ENCODE assay signal across 8 cellular contexts in the genomic region with DNA sequence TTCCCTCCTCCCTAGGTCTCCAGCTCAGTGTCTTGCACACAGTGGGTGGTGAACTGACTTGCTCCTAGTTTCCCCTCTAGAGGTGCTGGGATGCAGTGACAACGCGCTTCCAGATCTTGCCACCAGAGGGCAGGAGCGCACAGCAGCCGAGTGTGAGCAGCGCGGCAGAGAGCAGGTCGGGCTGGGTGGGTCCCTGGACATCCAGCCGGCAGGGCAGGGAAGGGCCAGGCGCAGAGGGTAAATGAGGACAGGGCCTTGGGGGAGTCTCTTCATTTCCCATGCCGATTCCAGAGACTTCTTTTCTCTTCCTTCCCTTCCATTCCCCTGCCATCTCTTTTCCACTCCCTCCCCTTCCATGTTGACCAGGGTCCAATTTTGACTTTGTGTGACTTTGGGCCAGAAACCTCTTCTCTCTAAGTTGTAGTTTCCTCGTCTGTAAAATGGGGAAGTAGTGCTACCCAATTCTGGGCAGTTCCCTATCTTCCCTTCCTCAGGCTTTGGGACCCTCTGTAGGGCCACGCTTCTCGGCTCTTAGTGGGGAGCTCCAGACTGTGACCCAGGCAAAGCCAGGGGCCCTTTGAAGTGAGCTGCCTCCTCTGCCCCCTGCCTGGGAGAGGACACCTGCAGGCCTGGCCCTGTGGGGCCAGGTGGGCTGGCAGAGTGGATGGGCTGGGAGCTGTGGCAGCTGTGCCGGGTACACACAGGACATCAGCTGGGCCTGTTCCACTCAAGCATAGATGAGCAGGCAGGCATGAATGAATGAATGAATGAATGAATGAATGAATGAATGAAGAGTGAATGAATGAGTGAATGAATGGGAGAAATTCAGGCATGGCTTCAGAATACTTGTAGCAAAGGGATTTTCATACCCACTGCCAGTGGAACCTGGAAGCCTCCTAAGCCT. TPM values are rescaled to one million over a fixed set of nuclear protein-coding genes. Genes with fewer than 3 reads are reported as not detected.
DNase-seq lines count a peak whose midpoint lies in the region; ATAC-seq and TF ChIP-seq lines count a peak whose summit lies in the region.

No MANE protein-coding gene starts in this region.

- no peaks in the 10 kb centered on the region for H3K9me3 Mint-ChIP-seq in activated CD4-positive, alpha-beta T cell treated with anti-CD3 and anti-CD28 coated beads, Interleukin-2, amount 10 ng/mL, durations not matched to agents 24 days and 14 days

- peaks cover 31% of the 10 kb centered on the region for H3K4me1 Mint-ChIP-seq in activated CD4-positive, alpha-beta T cell treated with anti-CD3 and anti-CD28 coated beads, Interleukin-2, amount 10 ng/mL, durations not matched to agents 24 days and 14 days

- peak overlapping the region; percentile 65 for H3K4me3 Mint-ChIP-seq in activated CD4-positive, alpha-beta T cell treated with anti-CD3 and anti-CD28 coated beads, Interleukin-2, amount 10 ng/mL, durations not matched to agents 24 days and 14 days

- no peak for TF ChIP-seq POLR2A in right lobe of liver (IDR thresholded peaks at IDR 0.05)

- peaks cover 6% of the 10 kb centered on the region for H3K27me3 Mint-ChIP-seq in activated CD4-positive, alpha-beta T cell treated with anti-CD3 and anti-CD28 coated beads, Interleukin-2, amount 10 ng/mL, durations not matched to agents 24 days and 14 days

- DNase-seq in Ammon's horn (ENCODE audit: low spot score), result peak; percentile 88
- peak; percentile 20 for DNase-seq in NCI-H510A (lab: John Stamatoyannopoulos, UW)
- DNase-seq in activated CD4-positive, alpha-beta T cell treated with anti-CD3 and anti-CD28 coated beads, Interleukin-2, amount 10 ng/mL, durations not matched to agents 24 days and 14 days, result peak; percentile 97
- DNase-seq in dedifferentiated amniotic fluid mesenchymal stem cell (ENCODE audit: extremely low spot score), result peak; percentile 76
- DNase-seq in right lobe of liver, result peak; percentile 82 to 85 (median 82)
- DNase-seq in stimulated activated CD4-positive, alpha-beta T cell treated with anti-CD3 and anti-CD28 coated beads, TNF-alpha, amount 100 ng/mL, for 1 hour (ENCODE audit: low read depth in 3 of 3, low spot score in 1 of 3), result peak; percentile 47 to 85 (median 73)

- no peaks in the 10 kb centered on the region for H3K9me3 ChIP-seq in right lobe of liver

- H3K27me3 ChIP-seq in right lobe of liver, result no peaks in the 10 kb centered on the region

- no peak overlapping the region for H3K27ac ChIP-seq in right lobe of liver

- peak overlapping the region; percentile 56 for H3K27ac Mint-ChIP-seq in activated CD4-positive, alpha-beta T cell treated with anti-CD3 and anti-CD28 coated beads, Interleukin-2, amount 10 ng/mL, durations not matched to agents 24 days and 14 days

- peak; percentile 88 to 96 (median 94) for TF ChIP-seq CTCF in right lobe of liver (IDR thresholded peaks at IDR 0.05)

- no peaks in the 10 kb centered on the region for H3K36me3 Mint-ChIP-seq in activated CD4-positive, alpha-beta T cell treated with anti-CD3 and anti-CD28 coated beads, Interleukin-2, amount 10 ng/mL, durations not matched to agents 24 days and 14 days (ENCODE audit: low read depth)

- H3K4me1 ChIP-seq in right lobe of liver, result no peaks in the 10 kb centered on the region

- no peak overlapping the region for H3K4me3 ChIP-seq in right lobe of liver

- ATAC-seq in GM19023 (IDR thresholded peaks at IDR 0.05; ENCODE audit: unreplicated experiment), result peak; percentile 90
- ATAC-seq in HG03175 (IDR thresholded peaks at IDR 0.05; ENCODE audit: unreplicated experiment), result peak; percentile 88
- peak; percentile 89 to 92 (median 91) for ATAC-seq in right lobe of liver

- WGBS in right lobe of liver (ENCODE audit: insufficient coverage, low coverage, low lambda C conversion rate, missing lambda C conversion rate), result 22% methylated on average over 4 of the region's 14 CpGs

- intact Hi-C loops in activated CD4-positive, alpha-beta T cell treated with anti-CD3 and anti-CD28 coated beads, Interleukin-2, amount 10 ng/mL, durations not matched to agents 24 days and 14 days (cut with micrococcal nuclease), result loop anchor here (1.0 to 5.0 kb wide), 4 partner anchors 18 to 248 kb away; no protein-coding TSS in a partner anchor
- intact Hi-C loops in right lobe of liver (cut with DNase I), result loop anchor here (10.0 kb wide), 3 partner anchors 145 to 625 kb away; no protein-coding TSS in a partner anchor

- no peaks in the 10 kb centered on the region for H3K36me3 ChIP-seq in right lobe of liver

RNA-seq across cellular contexts. Expression of gene TAF1B, which starts 43.3 kb away (rescaled TPM):
- total RNA-seq in activated CD4-positive, alpha-beta T cell treated with anti-CD3 and anti-CD28 coated beads, Interleukin-2, amount 10 ng/mL, durations not matched to agents 24 days and 14 days, result 21.9 and 22.7 TPM in 2 replicates
- 1 to 10 TPM; 4.8 to 8.1 (median 6.6) TPM for total RNA-seq in right lobe of liver

Comparison
In these comparisons a context has a peak if more than half of its experiments do, and no peak if none do; other contexts are left out.
1. DNase-seq: peak in every context shown above with its lines; median percentile 97 in activated CD4-positive, alpha-beta T cell treated with anti-CD3 and anti-CD28 coated beads, Interleukin-2, amount 10 ng/mL, durations not matched to agents 24 days and 14 days; 88 in Ammon's horn; 82 in right lobe of liver; 76 in dedifferentiated amniotic fluid mesenchymal stem cell; 73 in stimulated activated CD4-positive, alpha-beta T cell treated with anti-CD3 and anti-CD28 coated beads, TNF-alpha, amount 100 ng/mL, for 1 hour; 20 in NCI-H510A.